Comparison of ENCODE assay signal across 22 cellular contexts in genomic region chr9:106677374-106677773, GRCh38.
"Had no signal": no experiment of that assay in that cellular context is flagged by ENCODE, and none has a peak within 500 bp of the region (broad histone marks: within the 10 kb centered on the region; RNA-seq: fewer than 3 reads in every experiment).

No MANE protein-coding gene starts in this region.

- H3K9me3 ChIP-seq: mucosa of descending colon, neutrophil, pancreas, prostate gland, right atrium auricular region, sigmoid colon, thoracic aorta, tibial nerve, upper lobe of left lung had no signal

- H3K27me3 ChIP-seq: neutrophil, pancreas, right atrium auricular region, sigmoid colon, spleen, tibial nerve, upper lobe of left lung had no signal

- ATAC-seq: effector memory CD8-positive, alpha-beta T cell; left lobe of liver; mucosa of descending colon; natural killer cell treated with Interleukin-12 subunit alpha and Interleukin-12 subunit beta and Interleukin-15 and Interleukin-18, amount 100 ng/mL, for 72 hours; pancreas; stimulated activated naive B cell treated with anti-CD40 and anti-IgM and Interleukin-4, amounts not matched to agents 10 μg/mL and 1 μg/mL and 100 μg/mL, for 72 hours had no signal

- H3K27ac ChIP-seq: neutrophil, pancreas, prostate gland, right atrium auricular region, sigmoid colon, spleen, thoracic aorta, tibial nerve, upper lobe of left lung had no signal

- H3K36me3 ChIP-seq: neutrophil, pancreas, prostate gland, right atrium auricular region, sigmoid colon, spleen, thoracic aorta, tibial nerve, upper lobe of left lung had no signal

- H3K4me3 ChIP-seq: lung, mucosa of descending colon, pancreas, prostate gland, right atrium auricular region, sigmoid colon, spleen, thoracic aorta, tibial nerve, upper lobe of left lung had no signal

- DNase-seq: cortex of kidney; effector memory CD8-positive, alpha-beta T cell; hypothalamus; kidney; mucosa of descending colon; naive B cell; pancreas; sigmoid colon; spleen; stimulated activated CD4-positive, alpha-beta T cell treated with anti-CD3 and anti-CD28 coated beads, Interleukin-4, amount 100 ng/mL, for 4 hours; stimulated activated naive B cell treated with anti-CD40 and anti-IgM and Interleukin-4, amounts not matched to agents 10 μg/mL and 1 μg/mL and 100 μg/mL, for 72 hours; upper lobe of left lung had no signal

- FAIRE-seq: frontal cortex, kidney, pancreas, urothelium cell line had no signal

- H3K4me1 ChIP-seq: pancreas, prostate gland, sigmoid colon, spleen, tibial nerve, upper lobe of left lung had no signal
